In the genomic region with DNA sequence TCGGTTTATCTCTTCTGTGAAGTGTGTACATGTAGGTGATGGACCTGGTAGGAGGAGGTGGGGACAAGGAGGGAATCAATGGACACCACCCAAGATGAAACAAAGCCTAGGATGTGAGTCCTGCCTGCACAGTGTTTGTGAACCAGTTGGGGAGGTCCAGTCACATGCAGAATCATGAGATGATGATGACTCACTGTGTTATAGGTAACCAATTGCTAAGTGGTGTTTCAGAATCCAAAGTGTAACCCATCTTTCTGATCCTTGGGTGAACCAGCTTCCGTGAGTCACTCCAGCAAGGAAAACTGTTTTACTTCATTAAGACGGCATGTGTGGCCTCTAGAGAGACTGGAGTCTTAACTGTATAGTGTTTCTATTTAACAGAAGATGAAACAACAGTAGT, we compare ENCODE assay signal across 20 cellular contexts. TPM values are rescaled to one million over a fixed set of nuclear protein-coding genes. Genes with fewer than 3 reads are reported as not detected.
DNase-seq lines count a peak whose midpoint lies in the region; ATAC-seq and TF ChIP-seq lines count a peak whose summit lies in the region.
"Had no signal": no experiment of that assay in that cellular context is flagged by ENCODE, and none has a peak within 500 bp of the region (broad histone marks: within the 10 kb centered on the region; RNA-seq: fewer than 3 reads in every experiment).

No MANE protein-coding gene starts in this region.

- peaks cover 6% of the 10 kb centered on the region for H3K36me3 Mint-ChIP-seq in Calu3 (ENCODE audit: insufficient read depth, unreplicated experiment)
- H3K36me3 Mint-ChIP-seq: activated naive CD4-positive, alpha-beta T cell treated with anti-CD3 and anti-CD28 coated beads, Interleukin-2, amount 50 U/mL, for 24 hours; immature natural killer cell; mesothelial cell of epicardium had no signal

- TF ChIP-seq CTCF in Calu3 (IDR thresholded peaks at IDR 0.05; ENCODE audit: unreplicated experiment), result no peak
- TF ChIP-seq CTCF in RWPE1 (conservative IDR thresholded peaks at IDR 0.05; ENCODE audit: low read depth), result no peak

- ATAC-seq in HG02759 (IDR thresholded peaks at IDR 0.05; ENCODE audit: unreplicated experiment) (peak; percentile 59), GM19023 (IDR thresholded peaks at IDR 0.05; ENCODE audit: unreplicated experiment) (no peak)
- ATAC-seq: gastrocnemius medialis, sciatic nerve had no signal

- no peaks in the 10 kb centered on the region for H3K9me3 Mint-ChIP-seq in Calu3 (ENCODE audit: low read depth, unreplicated experiment)
- H3K9me3 Mint-ChIP-seq: activated naive CD4-positive, alpha-beta T cell treated with anti-CD3 and anti-CD28 coated beads, Interleukin-2, amount 50 U/mL, for 24 hours; immature natural killer cell; mesothelial cell of epicardium; T-helper 1 cell treated with Interleukin-12 subunit alpha and Interleukin-12 subunit beta and Interleukin-4 antibody, amounts not matched to agents 30 μg/mL and 1 μg/mL, for 36 hours had no signal

- intact Hi-C loops in Calu3 (cut with micrococcal nuclease; ENCODE audit: unreplicated experiment) (loop anchor here (10.0 kb wide), 2 partner anchors 79 to 129 kb away; no protein-coding TSS in a partner anchor), head of caudate nucleus (cut with DNase I) (no loop called here)

- peak; percentile 49 for DNase-seq in Calu3
- peak; percentile 45 for DNase-seq in RWPE1 (ENCODE audit: low spot score)
- peak; percentile 10 for DNase-seq in iris pigment epithelial cell (ENCODE audit: low read depth)
- no peak for DNase-seq in DMS153 (lab: John Stamatoyannopoulos, UW)
- no peak for DNase-seq in head of caudate nucleus
- no peak for DNase-seq in stimulated activated CD4-positive, alpha-beta T cell treated with anti-CD3 and anti-CD28 coated beads, Interleukin-2, amount 100 ng/mL, for 48 hours
- DNase-seq: activated CD8-positive, alpha-beta memory T cell treated with anti-CD3 and anti-CD28 coated beads, Interleukin-2, amount 50 U/mL, for 48 hours; effector CD8-positive, alpha-beta T cell; gastrocnemius medialis; immature natural killer cell; NCI-H2171; stimulated activated CD4-positive, alpha-beta T cell treated with anti-CD3 and anti-CD28 coated beads, Interleukin-4, amount 100 ng/mL, for 1 hour; thyroid gland had no signal

- no TSS peak for BruUV-seq in Calu3 (replicated peaks; lab: Mats Ljungman, UMichigan)

- peak overlapping the region; percentile 80 for H3K27ac Mint-ChIP-seq in Calu3 (ENCODE audit: unreplicated experiment)
- H3K27ac Mint-ChIP-seq: activated naive CD4-positive, alpha-beta T cell treated with anti-CD3 and anti-CD28 coated beads, Interleukin-2, amount 50 U/mL, for 24 hours; immature natural killer cell; mesothelial cell of epicardium; T-helper 1 cell treated with Interleukin-12 subunit alpha and Interleukin-12 subunit beta and Interleukin-4 antibody, amounts not matched to agents 30 μg/mL and 1 μg/mL, for 36 hours had no signal

- POLR2A ChIA-PET in RWPE1 (lab: Yijun Ruan, JAX; ENCODE audit: low non-redundant PET), result no interaction called here

- CTCF ChIA-PET in Calu3 (lab: Charles Lee) (interaction anchor here (0.7 kb wide), 1 partner anchor 199 kb away, joined by 3 read pairs; no protein-coding TSS in a partner anchor), RWPE1 (lab: Yijun Ruan, JAX) (no interaction called here)

- no peak overlapping the region for H3K27ac ChIP-seq in RWPE1
- H3K27ac ChIP-seq: gastrocnemius medialis, neutrophil, thyroid gland had no signal

- H3K27me3 Mint-ChIP-seq in Calu3 (ENCODE audit: unreplicated experiment), result no peaks in the 10 kb centered on the region

- H3K4me1 Mint-ChIP-seq in Calu3 (ENCODE audit: low read depth, unreplicated experiment), result peaks cover 19% of the 10 kb centered on the region
- H3K4me1 Mint-ChIP-seq: immature natural killer cell, mesothelial cell of epicardium had no signal

- no peak overlapping the region for H3K4me3 Mint-ChIP-seq in Calu3 (ENCODE audit: low read depth, unreplicated experiment)
- H3K4me3 Mint-ChIP-seq: activated naive CD4-positive, alpha-beta T cell treated with anti-CD3 and anti-CD28 coated beads, Interleukin-2, amount 50 U/mL, for 24 hours; immature natural killer cell; mesothelial cell of epicardium; T-helper 1 cell treated with Interleukin-12 subunit alpha and Interleukin-12 subunit beta and Interleukin-4 antibody, amounts not matched to agents 30 μg/mL and 1 μg/mL, for 36 hours had no signal

RNA-seq across cellular contexts. Expression of a gene that starts 57.9 kb away (rescaled TPM):
- total RNA-seq in Calu3 (2022), result 8.8 and 11.2 TPM in 2 replicates

Comparison
In these comparisons a context has a peak if more than half of its experiments do, and no peak if none do; other contexts are left out.
1. DNase-seq: peak in Calu3 (single experiment), RWPE1 (single experiment) and iris pigment epithelial cell (single experiment); none in DMS153 (single experiment), head of caudate nucleus (0 of 42) and stimulated activated CD4-positive, alpha-beta T cell treated with anti-CD3 and anti-CD28 coated beads, Interleukin-2, amount 100 ng/mL, for 48 hours (0 of 2).